Comparison of ENCODE assay signal across 7 cellular contexts in genomic region chr3:47512416-47513124, GRCh38. TPM values are rescaled to one million over a fixed set of nuclear protein-coding genes. Genes with fewer than 3 reads are reported as not detected.
DNase-seq lines count a peak whose midpoint lies in the region; ATAC-seq and TF ChIP-seq lines count a peak whose summit lies in the region.

No MANE protein-coding gene starts in this region.

- H3K9ac ChIP-seq in Loucy (ENCODE audit: low read depth, low read length, poor library complexity, severe bottlenecking): peak overlapping the region; percentile 98

- TF ChIP-seq POLR2A in ovary (IDR thresholded peaks at IDR 0.05): no peak

- H3K9me3 ChIP-seq in Loucy (ENCODE audit: insufficient read depth, low read depth, low read length) (no peaks in the 10 kb centered on the region), ovary (no peaks in the 10 kb centered on the region)

- H3K4me1 ChIP-seq in Loucy (ENCODE audit: insufficient read depth, low read length, poor library complexity, severe bottlenecking): peaks cover 20% of the 10 kb centered on the region
- H3K4me1 ChIP-seq in ovary (ENCODE audit: insufficient read depth): peaks cover 6% of the 10 kb centered on the region

- H2AFZ ChIP-seq in Loucy (ENCODE audit: low read length): peak overlapping the region; percentile 96

- TF ChIP-seq CTCF in GM12875 (IDR thresholded peaks at IDR 0.05; ENCODE audit: borderline replicate concordance, insufficient read depth, low read depth, low read length) (no peak), Loucy (conservative IDR thresholded peaks at IDR 0.05; ENCODE audit: low read length) (no peak), foreskin fibroblast (IDR thresholded peaks at IDR 0.05; ENCODE audit: low read depth, low read length) (no peak), ovary (IDR thresholded peaks at IDR 0.05) (no peak)

- peak overlapping the region; percentile 81 for H3K4me3 ChIP-seq in GM12875 (ENCODE audit: low read depth, low read length)
- H3K4me3 ChIP-seq in Loucy (ENCODE audit: low read length, poor library complexity, severe bottlenecking): peak overlapping the region; percentile 80
- H3K4me3 ChIP-seq in foreskin fibroblast (ENCODE audit: low read depth in 1 of 2, low read length in 2 of 2): peak overlapping the region; percentile 65 to 79
- peak overlapping the region; percentile 81 for H3K4me3 ChIP-seq in ovary

- H3K27me3 ChIP-seq in Loucy (ENCODE audit: insufficient read depth, low read length, poor library complexity, severe bottlenecking) (no peaks in the 10 kb centered on the region), ovary (no peaks in the 10 kb centered on the region)

- no peak for TF ChIP-seq EP300 in ovary (IDR thresholded peaks at IDR 0.05)

- intact Hi-C loops in ovary (cut with DNase I): loop anchor here in 1 of 4 donors (5.0 kb wide), 1 partner anchor 35 kb away; the partner anchor contains the start of gene SCAP

- H3K36me3 ChIP-seq in Loucy (ENCODE audit: insufficient read depth, low read length) (peaks cover 21% of the 10 kb centered on the region; the same call in 1 of the 2 replicates), ovary (no peaks in the 10 kb centered on the region)

- DNase-seq in activated CD8-positive, alpha-beta memory T cell treated with anti-CD3 and anti-CD28 coated beads, Interleukin-2, amount 50 U/mL, for 4 hours: peak; percentile 22
- DNase-seq in foreskin fibroblast (peak in 1 of 2 donors; percentile 47), ovary (peak; percentile 27 to 60 (median 57))

- no peaks in the 10 kb centered on the region for H4K20me1 ChIP-seq in Loucy (ENCODE audit: insufficient read depth, low read length, poor library complexity, severe bottlenecking)

- peaks cover 43% of the 10 kb centered on the region for H3K79me2 ChIP-seq in Loucy (ENCODE audit: insufficient read depth, low read length)

- H3K27ac ChIP-seq in ovary: peak overlapping the region; percentile 21 to 96

- peak overlapping the region; percentile 93 for H3K4me2 ChIP-seq in Loucy (ENCODE audit: low read depth, low read length, poor library complexity, severe bottlenecking)

- H3K9me2 ChIP-seq in Loucy (replicated peaks; ENCODE audit: low read depth, low read length): no peaks in the 10 kb centered on the region

- 7 to 10% (median 8%) methylated on average over 36 of the region's 36 CpGs for WGBS in ovary, 3 donors

- ATAC-seq in HG02852 (IDR thresholded peaks at IDR 0.05; ENCODE audit: unreplicated experiment): no peak
- ATAC-seq in GM19351 (IDR thresholded peaks at IDR 0.05; ENCODE audit: unreplicated experiment): no peak

- H3F3A ChIP-seq in Loucy (ENCODE audit: low read depth): 0 out of 2 replicates have a peak, but pooled peaks cover 5% of the 10 kb centered on the region

RNA-seq across cellular contexts. Expression of gene ELP6, which starts 0.9 kb away (rescaled TPM):
- total RNA-seq in ovary: 10 to 100 TPM; 20.1 to 30.3 (median 25.0) TPM
- polyA plus RNA-seq in ovary: 10 to 100 TPM; 24.6 to 32.8 TPM

RNA-seq across cellular contexts. Expression of gene SCAP, which starts 36.8 kb away (rescaled TPM):
- total RNA-seq in ovary: 100 to 1,000 TPM in 1 of 7 donors, 10 to 100 TPM in 6; 53.7 to 104 (median 80.9) TPM
- 100 to 1,000 TPM in 1 of 2 donors, 10 to 100 TPM in 1; 52.4 to 192 TPM for polyA plus RNA-seq in ovary
